8 cellular contexts compared by ENCODE assay signal in genomic region chr1:27348861-27349783, GRCh38. TPM values are rescaled to one million over a fixed set of nuclear protein-coding genes. Genes with fewer than 3 reads are reported as not detected.
DNase-seq lines count a peak whose midpoint lies in the region; ATAC-seq, FAIRE-seq and TF ChIP-seq lines count a peak whose summit lies in the region.

No MANE protein-coding gene starts in this region.

- H3K36me3 Mint-ChIP-seq in activated T-cell treated with anti-CD3 and anti-CD28 coated beads, Interleukin-2, amount 50 U/mL, for 4 hours (ENCODE audit: insufficient read depth) = peaks cover 11% of the 10 kb centered on the region

- peak overlapping the region; percentile 18 to 51 (median 33) for H3K4me3 ChIP-seq in pancreas

- no peaks in the 10 kb centered on the region for H3K36me3 ChIP-seq in pancreas

- peak; percentile 61 for DNase-seq in DMS79 treated with DMSO at 0.1 percent for 48 hours (lab: John Stamatoyannopoulos, UW)
- peak; percentile 22 for DNase-seq in NCI-H146 treated with DMSO at 0.1 percent for 48 hours (lab: John Stamatoyannopoulos, UW; ENCODE audit: unreplicated experiment)
- DNase-seq in activated T-cell treated with anti-CD3 and anti-CD28 coated beads, Interleukin-2, amount 50 U/mL, for 4 hours = no peak
- DNase-seq in glomerular visceral epithelial cell (ENCODE audit: extremely low spot score) = peak; percentile 73
- DNase-seq in pancreas = peak in 5 of 6 donors; percentile 67 to 80 (median 74)
- DNase-seq in amygdala (lab: John Stamatoyannopoulos, UW) = no peak
- no peak for DNase-seq in occipital lobe (lab: John Stamatoyannopoulos, UW)

- WGBS in pancreas, 2 donors = 28 to 35% methylated on average over 28 to 51 of the region's 51 CpGs

- H3K4me1 Mint-ChIP-seq in activated T-cell treated with anti-CD3 and anti-CD28 coated beads, Interleukin-2, amount 50 U/mL, for 4 hours (ENCODE audit: low read depth) = peaks cover 22% of the 10 kb centered on the region

- H3K4me1 ChIP-seq in pancreas = peaks cover 0 to 3% (median 0%) of the 10 kb centered on the region in 3 donors

- ATAC-seq in activated T-cell treated with anti-CD3 and anti-CD28 coated beads, Interleukin-2, amount 50 U/mL, for 4 hours = peak; percentile 69 to 84
- ATAC-seq in pancreas (peak; percentile 74 to 94 (median 86)), HG03565 (IDR thresholded peaks at IDR 0.05; ENCODE audit: unreplicated experiment) (no peak)

- H3K27me3 ChIP-seq in pancreas = no peaks in the 10 kb centered on the region

- peak overlapping the region; percentile 47 for H3K4me3 Mint-ChIP-seq in activated T-cell treated with anti-CD3 and anti-CD28 coated beads, Interleukin-2, amount 50 U/mL, for 4 hours

- H3K27me3 Mint-ChIP-seq in activated T-cell treated with anti-CD3 and anti-CD28 coated beads, Interleukin-2, amount 50 U/mL, for 4 hours (ENCODE audit: low read depth) = no peaks in the 10 kb centered on the region

- H3K9me3 Mint-ChIP-seq in activated T-cell treated with anti-CD3 and anti-CD28 coated beads, Interleukin-2, amount 50 U/mL, for 4 hours = no peaks in the 10 kb centered on the region

- no peaks in the 10 kb centered on the region for H3K9me3 ChIP-seq in pancreas

- TF ChIP-seq CTCF in pancreas (IDR thresholded peaks at IDR 0.05) = no peak

- intact Hi-C loops in pancreas (cut with DNase I) = no loop called here

- H3K27ac ChIP-seq in pancreas = peak overlapping the region in 1 of 4 donors; percentile 46

- no peak for FAIRE-seq in pancreas (lab: Jason Lieb, UNC)

RNA-seq across cellular contexts. Expression of gene SYTL1, which starts 7.3 kb away (rescaled TPM):
- total RNA-seq in activated T-cell treated with anti-CD3 and anti-CD28 coated beads, Interleukin-2, amount 50 U/mL, for 4 hours = 1 to 10 TPM; 5.9 to 6.8 (median 6.3) TPM
- 100 to 1,000 TPM in 4 of 6 donors, 10 to 100 TPM in 2; 45.8 to 128 (median 104) TPM for total RNA-seq in pancreas
- polyA plus RNA-seq in pancreas = 100 to 1,000 TPM; 207 to 254 TPM
- not detected for total RNA-seq in occipital lobe

RNA-seq across cellular contexts. Expression of gene MAP3K6, which starts 17.6 kb away (rescaled TPM):
- 1 to 10 TPM; 3.1 to 4.8 (median 3.5) TPM for total RNA-seq in activated T-cell treated with anti-CD3 and anti-CD28 coated beads, Interleukin-2, amount 50 U/mL, for 4 hours
- total RNA-seq in pancreas (10 to 100 TPM in 3 of 6 donors, 1 to 10 TPM in 3; 4.7 to 18.7 (median 9.8) TPM), occipital lobe (2.7 TPM)
- 10 to 100 TPM; 51.2 to 65.7 TPM for polyA plus RNA-seq in pancreas

RNA-seq across cellular contexts. Expression of gene FCN3, which starts 25.5 kb away (rescaled TPM):
- total RNA-seq in activated T-cell treated with anti-CD3 and anti-CD28 coated beads, Interleukin-2, amount 50 U/mL, for 4 hours = under 1 TPM in 2 of 3 donors, not detected in 1; 0.33 to 0.34 TPM
- total RNA-seq in pancreas = 1 to 10 TPM in 5 of 6 donors, under 1 TPM in 1; 0.39 to 8.5 (median 2.2) TPM
- polyA plus RNA-seq in pancreas = 10 to 100 TPM; 16.9 to 19.7 TPM
- not detected for total RNA-seq in occipital lobe

RNA-seq across cellular contexts. Expression of gene TMEM222, which starts 27.2 kb away (rescaled TPM):
- 10 to 100 TPM; 51.0 to 55.1 (median 51.7) TPM for total RNA-seq in activated T-cell treated with anti-CD3 and anti-CD28 coated beads, Interleukin-2, amount 50 U/mL, for 4 hours
- 10 to 100 TPM; 11.9 to 22.1 (median 14.4) TPM for total RNA-seq in pancreas
- 10 to 100 TPM; 27.7 to 37.0 TPM for polyA plus RNA-seq in pancreas
- 16.8 TPM for total RNA-seq in occipital lobe

RNA-seq across cellular contexts. Expression of gene CD164L2, which starts 34.0 kb away (rescaled TPM):
- total RNA-seq in activated T-cell treated with anti-CD3 and anti-CD28 coated beads, Interleukin-2, amount 50 U/mL, for 4 hours = not detected
- total RNA-seq in pancreas (under 1 TPM in 4 of 6 donors, not detected in 2; 0.19 to 0.66 (median 0.44) TPM), occipital lobe (not detected)
- under 1 TPM; 0.54 to 0.76 TPM for polyA plus RNA-seq in pancreas

Comparison
In these comparisons a context has a peak if more than half of its experiments do, and no peak if none do; other contexts are left out.
1. DNase-seq: peak in DMS79 treated with DMSO at 0.1 percent for 48 hours (single experiment), NCI-H146 treated with DMSO at 0.1 percent for 48 hours (single experiment), glomerular visceral epithelial cell (single experiment) and pancreas (5 of 6); none in activated T-cell treated with anti-CD3 and anti-CD28 coated beads, Interleukin-2, amount 50 U/mL, for 4 hours (single experiment), amygdala (0 of 56) and occipital lobe (single experiment).
2. RNA of gene SYTL1, which starts 7.3 kb away (total RNA-seq): 45.8 to 128 TPM in pancreas; 5.9 to 6.8 TPM in activated T-cell treated with anti-CD3 and anti-CD28 coated beads, Interleukin-2, amount 50 U/mL, for 4 hours and not detected in occipital lobe (single experiment); every median in the first group is over 4 times any median in the second.